In genomic region chr18:45106331-45106774, GRCh38 we compare ENCODE assay signal across 8 cellular contexts.
DNase-seq lines count a peak whose midpoint lies in the region; ATAC-seq, FAIRE-seq and TF ChIP-seq lines count a peak whose summit lies in the region.

No MANE protein-coding gene starts in this region.

- H3K27me3 ChIP-seq in right lobe of liver (no peaks in the 10 kb centered on the region), HepG2 (ENCODE audit: control insufficient read depth in 1 of 2, insufficient read depth in 2 of 2, low read length in 2 of 2) (no peaks in the 10 kb centered on the region), osteoblast (ENCODE audit: insufficient read depth, low read length) (no peaks in the 10 kb centered on the region)

- H3K79me2 ChIP-seq in HepG2 (ENCODE audit: insufficient read depth, low read length) (no peaks in the 10 kb centered on the region), osteoblast (ENCODE audit: insufficient read depth, low read length) (no peaks in the 10 kb centered on the region)

- 49% methylated on average over 2 of the region's 2 CpGs for WGBS in right lobe of liver (ENCODE audit: insufficient coverage, low coverage, low lambda C conversion rate, missing lambda C conversion rate)
- 0% methylated on average over 2 of the region's 2 CpGs for WGBS in HepG2 (ENCODE audit: low lambda C conversion rate)

- BruUV-seq in HepG2 (replicated peaks; lab: Mats Ljungman, UMichigan), result no TSS peak

- peaks cover 5% of the 10 kb centered on the region for H3K4me1 Mint-ChIP-seq in activated CD4-positive, alpha-beta memory T cell treated with anti-CD3 and anti-CD28 coated beads, Interleukin-2, amount 10 ng/mL, durations not matched to agents 7 days and 5 days

- H3K4me1 ChIP-seq in right lobe of liver (no peaks in the 10 kb centered on the region), HepG2 (ENCODE audit: insufficient read depth, low read length) (no peaks in the 10 kb centered on the region), osteoblast (ENCODE audit: insufficient read depth, low read length) (peaks cover 14% of the 10 kb centered on the region)

- ATAC-seq in right lobe of liver (peak; percentile 54 to 66 (median 59)), HepG2 (no peak), HG03066 (IDR thresholded peaks at IDR 0.05; ENCODE audit: low read depth, unreplicated experiment) (peak; percentile 83)

- no peak overlapping the region for H3K27ac Mint-ChIP-seq in activated CD4-positive, alpha-beta memory T cell treated with anti-CD3 and anti-CD28 coated beads, Interleukin-2, amount 10 ng/mL, durations not matched to agents 7 days and 5 days

- in situ Hi-C loops in HepG2 (cut with HindIII; ENCODE audit: extremely low pct_ligation_motif_present, low pct_unique_long_range_greater_than_20kb), result no loop called here
- in situ Hi-C loops in SK-MEL-5 (cut with HindIII; ENCODE audit: low pct_unique_long_range_greater_than_20kb, low sequenced_read_pairs), result no loop called here
- in situ Hi-C loops in ACHN (cut with HindIII; ENCODE audit: low pct_ligation_motif_present, low pct_unique_long_range_greater_than_20kb, low sequenced_read_pairs), result no loop called here

- TF ChIP-seq RAD21 in HepG2 (CRISPR knock-in tag; IDR thresholded peaks at IDR 0.05), result no peak

- H3K9me3 Mint-ChIP-seq in activated CD4-positive, alpha-beta memory T cell treated with anti-CD3 and anti-CD28 coated beads, Interleukin-2, amount 10 ng/mL, durations not matched to agents 7 days and 5 days, result no peaks in the 10 kb centered on the region

- H3K4me2 ChIP-seq in HepG2 (ENCODE audit: low read depth, low read length) (no peak overlapping the region), osteoblast (ENCODE audit: insufficient read depth, low read length) (no peak overlapping the region)

- H3K9me3 ChIP-seq in right lobe of liver, result no peaks in the 10 kb centered on the region
- 0 out of 2 replicates have a peak, but pooled peaks cover 3% of the 10 kb centered on the region for H3K9me3 ChIP-seq in HepG2 (ENCODE audit: low read length)
- no peaks in the 10 kb centered on the region for H3K9me3 ChIP-seq in osteoblast (ENCODE audit: low read depth, low read length)

- H3K36me3 Mint-ChIP-seq in activated CD4-positive, alpha-beta memory T cell treated with anti-CD3 and anti-CD28 coated beads, Interleukin-2, amount 10 ng/mL, durations not matched to agents 7 days and 5 days (ENCODE audit: low read depth), result no peaks in the 10 kb centered on the region

- FAIRE-seq in HepG2 (lab: Jason Lieb, UNC), result no peak

- peaks cover 7% of the 10 kb centered on the region for H3K27me3 Mint-ChIP-seq in activated CD4-positive, alpha-beta memory T cell treated with anti-CD3 and anti-CD28 coated beads, Interleukin-2, amount 10 ng/mL, durations not matched to agents 7 days and 5 days

- H3K4me3 Mint-ChIP-seq in activated CD4-positive, alpha-beta memory T cell treated with anti-CD3 and anti-CD28 coated beads, Interleukin-2, amount 10 ng/mL, durations not matched to agents 7 days and 5 days, result no peak overlapping the region

- H2AFZ ChIP-seq in HepG2 (ENCODE audit: low read length) (no peak overlapping the region), osteoblast (ENCODE audit: low read length) (no peak overlapping the region)

- H3K9ac ChIP-seq in HepG2 (ENCODE audit: insufficient read depth, low read depth, low read length), result no peak overlapping the region

- TF ChIP-seq EP300 in HepG2 (IDR thresholded peaks at IDR 0.05; ENCODE audit: low read depth in 2 of 2, low read length in 2 of 2) (no peak), HepG2 (CRISPR knock-in tag; IDR thresholded peaks at IDR 0.05; ENCODE audit: borderline replicate concordance) (no peak)

- H4K20me1 ChIP-seq in HepG2 (ENCODE audit: insufficient read depth, low read length) (no peaks in the 10 kb centered on the region), osteoblast (ENCODE audit: insufficient read depth, low read length) (no peaks in the 10 kb centered on the region)

- no peak for TF ChIP-seq POLR2A in right lobe of liver (IDR thresholded peaks at IDR 0.05)
- no peak for TF ChIP-seq POLR2A in HepG2 (IDR thresholded peaks at IDR 0.05; ENCODE audit: insufficient read depth in 1 of 2, low read depth in 2 of 2, low read length in 2 of 2)

- intact Hi-C loops in right lobe of liver (cut with DNase I), result no loop called here
- intact Hi-C loops in HepG2 (cut with micrococcal nuclease; ENCODE audit: unreplicated experiment), result no loop called here

- no peak for TF ChIP-seq CTCF in right lobe of liver (IDR thresholded peaks at IDR 0.05)
- TF ChIP-seq CTCF in HepG2 (CRISPR knock-in tag; IDR thresholded peaks at IDR 0.05), result no peak
- TF ChIP-seq CTCF in osteoblast (IDR thresholded peaks at IDR 0.05; ENCODE audit: extremely low read depth, low read depth, low read length), result no peak

- DNase-seq in right lobe of liver, result no peak
- DNase-seq in HepG2 (ENCODE audit: low spot score), result no peak
- DNase-seq in SK-MEL-5 (ENCODE audit: low read depth, low spot score), result peak; percentile 34
- DNase-seq in osteoblast (ENCODE audit: insufficient read length, low spot score, missing footprints), result no peak
- DNase-seq in NCI-H1417 (lab: John Stamatoyannopoulos, UW), result no peak
- no peak for DNase-seq in ACHN
- DNase-seq in activated CD4-positive, alpha-beta memory T cell treated with anti-CD3 and anti-CD28 coated beads, Interleukin-2, amount 10 ng/mL, durations not matched to agents 7 days and 5 days, result no peak

- H3K27ac ChIP-seq in right lobe of liver, result no peak overlapping the region
- no peak overlapping the region for H3K27ac ChIP-seq in HepG2 (ENCODE audit: extremely low read length, insufficient read depth, low read length)
- H3K27ac ChIP-seq in osteoblast (ENCODE audit: low read depth, low read length), result peak overlapping the region; percentile 19

- H3K4me3 ChIP-seq in right lobe of liver, result no peak overlapping the region
- no peak overlapping the region for H3K4me3 ChIP-seq in HepG2 (replicated peaks in 1 of 3; ENCODE audit: insufficient read depth in 1 of 3, low read depth in 2 of 3, low read length in 3 of 3)
- H3K4me3 ChIP-seq in osteoblast (ENCODE audit: insufficient read depth, low read length), result no peak overlapping the region

- CTCF ChIA-PET in HepG2 (lab: Yijun Ruan, JAX; ENCODE audit: low intra/inter-chr PET ratio, low total read pairs), result no interaction called here
- CTCF ChIA-PET in activated CD4-positive, alpha-beta memory T cell treated with anti-CD3 and anti-CD28 coated beads, Interleukin-2, amount 10 ng/mL, durations not matched to agents 7 days and 5 days (lab: Charles Lee), result interaction anchor here (1.3 kb wide), 1 partner anchor 10 kb away, joined by 3 read pairs; no protein-coding TSS in a partner anchor

- H3K36me3 ChIP-seq in right lobe of liver, result no peaks in the 10 kb centered on the region
- no peaks in the 10 kb centered on the region for H3K36me3 ChIP-seq in HepG2 (replicated peaks in 1 of 2; ENCODE audit: control insufficient read depth in 1 of 2, insufficient read depth in 2 of 2, low read length in 2 of 2)
- H3K36me3 ChIP-seq in osteoblast (ENCODE audit: insufficient read depth, low read length), result no peaks in the 10 kb centered on the region

- POLR2A ChIA-PET in HepG2 (lab: Yijun Ruan, JAX), result no interaction called here
- POLR2A ChIA-PET in activated CD4-positive, alpha-beta memory T cell treated with anti-CD3 and anti-CD28 coated beads, Interleukin-2, amount 10 ng/mL, durations not matched to agents 7 days and 5 days (lab: Charles Lee), result no interaction called here

TF ChIP-seq in HepG2, 621 proteins besides CTCF, POLR2A, EP300 and RAD21 (continues in another document):
- TF ChIP-seq CCAR2 (optimal IDR thresholded peaks at IDR 0.05; ENCODE audit: low read depth, low read length), result no peak
